ENCODE assay signal across 8 cellular contexts in genomic region chr15:40323239-40323952, GRCh38. TPM values are rescaled to one million over a fixed set of nuclear protein-coding genes. Genes with fewer than 3 reads are reported as not detected.
DNase-seq lines count a peak whose midpoint lies in the region; ATAC-seq, FAIRE-seq and TF ChIP-seq lines count a peak whose summit lies in the region.

Gene INAFM2, plus strand, starts transcription at chr15:40323692. Its CDS starts 364 bp downstream, at chr15:40324056.

- TF ChIP-seq CTCF in GM13976 (IDR thresholded peaks at IDR 0.05; ENCODE audit: borderline replicate concordance, control extremely low read depth, extremely low read depth, insufficient read depth, missing control alignments) (peak; percentile 40), psoas muscle (IDR thresholded peaks at IDR 0.05) (peak; percentile 68)

- H3K27ac ChIP-seq in psoas muscle: peak within 1 kb of the TSS; percentile 86

- H3K4me3 ChIP-seq in psoas muscle: peak within 1 kb of the TSS; percentile 86

- H3K4me1 ChIP-seq in psoas muscle: peaks cover 27% of the 10 kb centered on the region

- FAIRE-seq in urothelium cell line (lab: Jason Lieb, UNC): no peak

- ATAC-seq in HG02870 (IDR thresholded peaks at IDR 0.05; ENCODE audit: unreplicated experiment) (peak; percentile 86), left ventricle myocardium superior (peak; percentile 88), psoas muscle (peak; percentile 89 to 94 (median 92))

- intact Hi-C loops in T-helper 1 cell treated with Interleukin-12 subunit alpha and Interleukin-12 subunit beta and Interleukin-4 antibody, amounts not matched to agents 30 ng/mL and 1 ng/mL, for 36 hours (cut with micrococcal nuclease): loop anchor here (1.0 to 10.0 kb wide), 12 partner anchors 35 to 794 kb away; partner anchors contain the start of genes BAHD1, CCDC32, DISP2 and EIF2AK4
- intact Hi-C loops in left ventricle myocardium superior (cut with micrococcal nuclease): no loop called here
- intact Hi-C loops in psoas muscle (cut with DNase I): loop anchor here (1.0 to 5.0 kb wide), 2 partner anchors 44 to 99 kb away; no protein-coding TSS in a partner anchor

- H3K9me3 ChIP-seq in psoas muscle: no peaks in the 10 kb centered on the region

- WGBS in psoas muscle, 3 donors: 0 to 1% (median 1%) methylated on average over 41 to 103 of the region's 103 CpGs

- DNase-seq in GM13976 (ENCODE audit: low spot score) (peak; percentile 98), NCI-H146 (lab: John Stamatoyannopoulos, UW) (peak; percentile 89), amniotic epithelial cell (ENCODE audit: low read depth) (peak; percentile 92), left ventricle myocardium superior (peak; percentile 96), psoas muscle (peak; percentile 92 to 96), urothelium cell line (ENCODE audit: low spot score) (peak; percentile 92)

- peaks cover 0 to 13% of the 10 kb centered on the region in 2 donors for H3K36me3 ChIP-seq in psoas muscle (ENCODE audit: insufficient read depth in 1 of 2, low read depth in 1 of 2)

- H3K27me3 ChIP-seq in psoas muscle (ENCODE audit: insufficient read depth in 3 of 3, low read length in 2 of 3): no peaks in the 10 kb centered on the region

- in situ Hi-C loops in GM13976 (cut with MboI; ENCODE audit: low sequenced_read_pairs, unreplicated experiment): no loop called here

RNA-seq across cellular contexts. Expression of gene INAFM2, which starts in this region (rescaled TPM):
- 11.6 and 12.0 TPM in 2 replicates for total RNA-seq in T-helper 1 cell treated with Interleukin-12 subunit alpha and Interleukin-12 subunit beta and Interleukin-4 antibody, amounts not matched to agents 30 ng/mL and 1 ng/mL, for 36 hours
- total RNA-seq in left ventricle myocardium superior: 55.8 TPM
- total RNA-seq in psoas muscle: 10 to 100 TPM; 22.3 to 32.4 (median 28.9) TPM
- 10 to 100 TPM in 1 of 3 donors, 1 to 10 TPM in 2; 5.8 to 14.5 (median 7.9) TPM for polyA plus RNA-seq in psoas muscle

Comparison
In these comparisons a context has a peak if more than half of its experiments do, and no peak if none do; other contexts are left out.
1. Peak in every context shown above with its lines: DNase-seq, ATAC-seq, H3K4me3 ChIP-seq and H3K27ac ChIP-seq.